In the genomic region with DNA sequence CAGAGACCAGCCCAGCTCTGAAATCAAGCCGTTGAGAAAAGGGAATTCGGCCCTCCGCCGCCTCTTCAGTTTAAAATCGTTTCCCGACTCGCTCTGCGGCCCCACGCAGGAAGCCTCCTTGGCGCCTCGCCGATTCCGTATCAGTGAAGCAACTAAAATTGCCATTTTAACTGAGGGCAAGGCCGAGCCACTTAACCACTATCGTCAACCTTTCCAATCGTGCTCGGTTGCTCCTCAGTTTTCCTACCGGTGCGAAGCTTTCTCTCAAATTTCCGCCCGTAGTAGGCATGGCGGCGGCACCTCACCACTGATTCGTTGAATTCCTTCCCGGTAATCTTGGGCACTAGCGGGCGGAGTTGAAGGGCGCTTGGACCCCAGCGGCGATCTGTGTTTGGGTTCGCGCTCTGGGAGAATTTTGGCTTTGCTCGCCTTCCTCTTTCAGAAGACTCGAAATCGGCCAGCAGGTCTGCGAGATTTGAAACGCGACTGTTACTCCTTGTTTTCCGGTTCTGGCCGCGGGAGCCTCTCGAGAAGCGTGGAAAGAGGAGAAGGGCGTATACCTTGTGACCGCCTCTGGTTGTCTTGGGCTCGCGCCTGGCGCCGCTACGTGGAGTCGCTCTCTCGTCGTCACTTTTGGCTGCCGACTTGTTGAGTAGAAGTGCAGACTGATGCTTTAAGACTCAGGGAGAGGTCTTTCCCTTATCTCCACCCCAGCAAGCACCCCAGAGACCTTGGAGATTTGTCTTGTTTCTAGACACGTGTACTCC, we compare ENCODE assay signal across 8 cellular contexts. TPM values are rescaled to one million over a fixed set of nuclear protein-coding genes. Genes with fewer than 3 reads are reported as not detected.
DNase-seq lines count a peak whose midpoint lies in the region; ATAC-seq and TF ChIP-seq lines count a peak whose summit lies in the region.

A gene with protein sequence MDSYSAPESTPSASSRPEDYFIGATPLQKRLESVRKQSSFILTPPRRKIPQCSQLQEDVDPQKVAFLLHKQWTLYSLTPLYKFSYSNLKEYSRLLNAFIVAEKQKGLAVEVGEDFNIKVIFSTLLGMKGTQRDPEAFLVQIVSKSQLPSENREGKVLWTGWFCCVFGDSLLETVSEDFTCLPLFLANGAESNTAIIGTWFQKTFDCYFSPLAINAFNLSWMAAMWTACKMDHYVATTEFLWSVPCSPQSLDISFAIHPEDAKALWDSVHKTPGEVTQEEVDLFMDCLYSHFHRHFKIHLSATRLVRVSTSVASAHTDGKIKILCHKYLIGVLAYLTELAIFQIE (minus strand): TSS at position 569 of the 767 bp plus-strand sequence. CDS start 13,584 bp downstream, outside the sequence.
A gene with protein sequence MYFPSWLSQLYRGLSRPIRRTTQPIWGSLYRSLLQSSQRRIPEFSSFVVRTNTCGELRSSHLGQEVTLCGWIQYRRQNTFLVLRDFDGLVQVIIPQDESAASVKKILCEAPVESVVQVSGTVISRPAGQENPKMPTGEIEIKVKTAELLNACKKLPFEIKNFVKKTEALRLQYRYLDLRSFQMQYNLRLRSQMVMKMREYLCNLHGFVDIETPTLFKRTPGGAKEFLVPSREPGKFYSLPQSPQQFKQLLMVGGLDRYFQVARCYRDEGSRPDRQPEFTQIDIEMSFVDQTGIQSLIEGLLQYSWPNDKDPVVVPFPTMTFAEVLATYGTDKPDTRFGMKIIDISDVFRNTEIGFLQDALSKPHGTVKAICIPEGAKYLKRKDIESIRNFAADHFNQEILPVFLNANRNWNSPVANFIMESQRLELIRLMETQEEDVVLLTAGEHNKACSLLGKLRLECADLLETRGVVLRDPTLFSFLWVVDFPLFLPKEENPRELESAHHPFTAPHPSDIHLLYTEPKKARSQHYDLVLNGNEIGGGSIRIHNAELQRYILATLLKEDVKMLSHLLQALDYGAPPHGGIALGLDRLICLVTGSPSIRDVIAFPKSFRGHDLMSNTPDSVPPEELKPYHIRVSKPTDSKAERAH (plus strand): TSS at position 359 of the 767 bp plus-strand sequence. CDS start 557 bp downstream, outside the sequence.

- H3K27me3 Mint-ChIP-seq in activated naive CD8-positive, alpha-beta T cell, result no peaks in the 10 kb centered on the region

- peak within 1 kb of the TSS; percentile 92 for H3K4me3 ChIP-seq in thoracic aorta

- H3K27me3 ChIP-seq in thoracic aorta (replicated peaks; ENCODE audit: insufficient read depth), result no peaks in the 10 kb centered on the region

- no peaks in the 10 kb centered on the region for H3K36me3 Mint-ChIP-seq in activated naive CD8-positive, alpha-beta T cell

- H3K27ac ChIP-seq in thoracic aorta, result peak within 1 kb of the TSS; percentile 90 to 96

- TF ChIP-seq CTCF in GM10248 (IDR thresholded peaks at IDR 0.05; ENCODE audit: control extremely low read depth, extremely low read depth, low read depth, missing control alignments) (peak; percentile 25), omental fat pad (IDR thresholded peaks at IDR 0.05) (no peak), thoracic aorta (IDR thresholded peaks at IDR 0.05) (no peak)

- no peaks in the 10 kb centered on the region for H3K36me3 ChIP-seq in thoracic aorta

- peaks cover 7 to 11% of the 10 kb centered on the region in 2 donors for H3K4me1 ChIP-seq in thoracic aorta (ENCODE audit: control insufficient read depth in 1 of 2, low read depth in 2 of 2)

- CTCF ChIA-PET in GM10248 (lab: Yijun Ruan, JAX), result interaction anchor here (0.9 to 4.0 kb wide), 8 partner anchors 13 to 1080 kb away, joined by 3 to 25 read pairs (median 3); no protein-coding TSS in a partner anchor

- H3K27ac Mint-ChIP-seq in activated naive CD8-positive, alpha-beta T cell, result peak within 1 kb of the TSS; percentile 98

- peaks cover 62% of the 10 kb centered on the region for H3K4me1 Mint-ChIP-seq in activated naive CD8-positive, alpha-beta T cell (ENCODE audit: low read depth)

- no peaks in the 10 kb centered on the region for H3K9me3 ChIP-seq in thoracic aorta

- peak within 1 kb of the TSS; percentile 97 for H3K4me3 Mint-ChIP-seq in activated naive CD8-positive, alpha-beta T cell

- POLR2A ChIA-PET in GM10248 (lab: Yijun Ruan, JAX), result interaction anchor here (1.0 to 1.4 kb wide), 2 partner anchors 39 to 43 kb away, joined by 4 read pairs; a partner anchor contains a TSS

- peak; percentile 85 for ATAC-seq in HG02623 (IDR thresholded peaks at IDR 0.05; ENCODE audit: unreplicated experiment)
- peak; percentile 99 for ATAC-seq in omental fat pad (ENCODE audit: low FRiP score)
- ATAC-seq in thoracic aorta (ENCODE audit: insufficient number of reproducible peaks, low FRiP score, low read depth), result peak; percentile 99

- H3K9me3 Mint-ChIP-seq in activated naive CD8-positive, alpha-beta T cell (ENCODE audit: low read depth), result no peaks in the 10 kb centered on the region

- peak; percentile 90 for DNase-seq in GM10248 (ENCODE audit: extremely low spot score)
- peak; percentile 99 for DNase-seq in NCI-H1105 (lab: John Stamatoyannopoulos, UW)
- DNase-seq in SKM-1 treated with dmso at 0.1 percent for 144 hours (lab: John Stamatoyannopoulos, UW; ENCODE audit: unreplicated experiment), result peak; percentile 100
- DNase-seq in glomerular endothelial cell (ENCODE audit: extremely low read depth, low read depth, low spot score), result peak; percentile 92
- DNase-seq in omental fat pad (ENCODE audit: low spot score), result peak; percentile 77
- DNase-seq in thoracic aorta (ENCODE audit: low spot score), result peak; percentile 88

RNA-seq across cellular contexts. Expression of the first gene that starts in this region (rescaled TPM):
- total RNA-seq in glomerular endothelial cell (5.3 and 5.4 TPM in 2 replicates), omental fat pad (1 to 10 TPM; 2.6 to 6.9 (median 5.8) TPM), thoracic aorta (1 to 10 TPM; 1.5 to 3.3 TPM)

RNA-seq across cellular contexts. Expression of the second gene that starts in this region (rescaled TPM):
- total RNA-seq in glomerular endothelial cell (18.8 and 18.9 TPM in 2 replicates), omental fat pad (10 to 100 TPM in 2 of 4 donors, 1 to 10 TPM in 2; 9.5 to 16.9 (median 12.1) TPM), thoracic aorta (10 to 100 TPM in 1 of 2 donors, 1 to 10 TPM in 1; 9.2 to 10.0 TPM)

Comparison
In these comparisons a context has a peak if more than half of its experiments do, and no peak if none do; other contexts are left out.
1. Peak in every context shown above with its lines: DNase-seq, ATAC-seq, H3K4me3 ChIP-seq and H3K27ac ChIP-seq.